1 cellular context compared by ENCODE assay signal in the genomic region with DNA sequence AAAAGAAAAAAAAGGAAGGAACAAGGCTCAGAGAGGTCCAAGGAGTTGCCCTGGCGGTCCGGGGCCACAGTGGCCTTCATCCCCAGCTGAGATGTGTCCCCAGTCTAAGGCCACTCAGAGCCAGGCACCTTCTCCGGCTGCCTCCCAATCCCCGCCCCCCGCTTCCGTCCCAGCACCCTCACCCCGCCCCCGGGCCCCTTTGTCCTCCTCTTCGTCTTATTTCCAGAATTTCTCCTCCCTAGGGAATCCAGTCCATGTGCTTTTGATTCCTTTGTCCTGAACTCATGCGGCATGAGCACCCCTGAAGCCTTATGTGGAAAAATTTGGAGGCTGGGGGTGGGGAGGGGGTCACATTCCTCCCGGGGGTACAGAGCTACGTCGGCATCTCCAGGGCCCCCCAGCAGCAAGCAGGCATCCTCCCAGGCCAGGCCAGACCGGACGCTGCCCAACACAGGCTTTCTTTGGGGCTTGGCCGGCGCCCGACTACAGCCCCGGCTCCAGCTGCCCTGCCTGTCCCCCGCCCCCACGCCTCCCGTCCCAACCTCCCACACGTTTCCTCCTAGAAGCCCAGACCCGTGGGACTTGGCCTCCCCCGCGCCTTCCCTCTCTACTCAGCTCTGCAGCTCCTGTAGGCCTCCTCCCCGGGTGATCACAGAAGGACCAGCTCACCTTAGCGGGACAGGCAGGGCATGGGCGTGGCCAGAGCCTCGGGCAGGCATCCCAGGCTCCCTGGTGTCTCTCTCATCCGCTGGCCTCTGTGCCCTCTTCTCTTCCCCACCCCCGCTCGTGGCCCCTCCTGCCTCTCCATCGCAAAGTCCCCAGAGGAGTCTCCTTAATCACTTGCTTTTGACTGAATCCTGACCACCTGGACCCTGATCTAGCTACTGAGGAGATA.
TF ChIP-seq lines count a peak whose summit lies in the region.

No MANE protein-coding gene starts in this region.

TF ChIP-seq in HCT116, 20 proteins besides CTCF, POLR2A, EP300 and RAD21 (continued from another document):
- TF ChIP-seq, protein P1, sequence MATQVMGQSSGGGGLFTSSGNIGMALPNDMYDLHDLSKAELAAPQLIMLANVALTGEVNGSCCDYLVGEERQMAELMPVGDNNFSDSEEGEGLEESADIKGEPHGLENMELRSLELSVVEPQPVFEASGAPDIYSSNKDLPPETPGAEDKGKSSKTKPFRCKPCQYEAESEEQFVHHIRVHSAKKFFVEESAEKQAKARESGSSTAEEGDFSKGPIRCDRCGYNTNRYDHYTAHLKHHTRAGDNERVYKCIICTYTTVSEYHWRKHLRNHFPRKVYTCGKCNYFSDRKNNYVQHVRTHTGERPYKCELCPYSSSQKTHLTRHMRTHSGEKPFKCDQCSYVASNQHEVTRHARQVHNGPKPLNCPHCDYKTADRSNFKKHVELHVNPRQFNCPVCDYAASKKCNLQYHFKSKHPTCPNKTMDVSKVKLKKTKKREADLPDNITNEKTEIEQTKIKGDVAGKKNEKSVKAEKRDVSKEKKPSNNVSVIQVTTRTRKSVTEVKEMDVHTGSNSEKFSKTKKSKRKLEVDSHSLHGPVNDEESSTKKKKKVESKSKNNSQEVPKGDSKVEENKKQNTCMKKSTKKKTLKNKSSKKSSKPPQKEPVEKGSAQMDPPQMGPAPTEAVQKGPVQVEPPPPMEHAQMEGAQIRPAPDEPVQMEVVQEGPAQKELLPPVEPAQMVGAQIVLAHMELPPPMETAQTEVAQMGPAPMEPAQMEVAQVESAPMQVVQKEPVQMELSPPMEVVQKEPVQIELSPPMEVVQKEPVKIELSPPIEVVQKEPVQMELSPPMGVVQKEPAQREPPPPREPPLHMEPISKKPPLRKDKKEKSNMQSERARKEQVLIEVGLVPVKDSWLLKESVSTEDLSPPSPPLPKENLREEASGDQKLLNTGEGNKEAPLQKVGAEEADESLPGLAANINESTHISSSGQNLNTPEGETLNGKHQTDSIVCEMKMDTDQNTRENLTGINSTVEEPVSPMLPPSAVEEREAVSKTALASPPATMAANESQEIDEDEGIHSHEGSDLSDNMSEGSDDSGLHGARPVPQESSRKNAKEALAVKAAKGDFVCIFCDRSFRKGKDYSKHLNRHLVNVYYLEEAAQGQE (IDR thresholded peaks at IDR 0.05; ENCODE audit: low read depth), result no peak
